ENCODE assay signal across 21 cellular contexts in the genomic region with DNA sequence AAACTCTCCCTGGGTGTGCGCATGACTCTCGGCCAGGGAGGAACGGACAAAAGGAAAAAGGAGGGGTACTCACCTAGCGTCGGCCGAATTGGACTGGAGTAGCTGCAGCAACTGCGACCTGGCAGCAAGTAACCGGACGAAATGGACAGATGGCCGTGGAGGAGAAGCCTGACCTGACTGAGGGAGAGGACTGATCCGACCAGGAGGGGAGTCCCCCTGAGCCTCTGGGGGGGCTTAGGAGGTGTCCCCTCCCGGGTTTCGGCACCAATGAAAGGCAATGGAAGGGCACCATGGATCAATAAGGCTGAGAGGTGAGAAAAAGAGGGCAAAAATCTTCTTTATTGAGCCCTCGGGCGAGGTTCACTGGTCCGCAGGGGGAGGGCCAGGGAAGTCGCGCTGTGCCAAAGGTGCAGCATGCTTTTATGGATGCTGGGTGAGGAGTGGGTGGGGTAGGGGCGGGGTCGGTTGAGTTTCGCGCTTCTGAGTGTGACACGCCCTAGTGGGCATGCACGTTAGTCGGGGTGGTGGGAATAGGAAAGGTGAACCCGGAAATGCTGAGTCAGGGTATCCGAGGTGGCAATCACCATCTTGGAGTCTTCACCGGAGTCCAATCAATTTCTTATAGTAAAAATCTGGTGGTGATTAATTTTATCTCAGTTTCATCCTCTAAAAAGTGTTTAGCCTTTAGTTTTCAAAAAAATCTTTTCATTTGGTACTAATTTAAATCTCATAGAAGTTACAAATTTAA.
"Had no signal": no experiment of that assay in that cellular context is flagged by ENCODE, and none has a peak within 500 bp of the region (broad histone marks: within the 10 kb centered on the region; RNA-seq: fewer than 3 reads in every experiment).

No MANE protein-coding gene starts in this region.

- H3K9me3 ChIP-seq: lower lobe of right lung, prostate gland, thoracic aorta, upper lobe of right lung, uterus had no signal

- FAIRE-seq: endometrium, frontal cortex, keratinocyte had no signal

- H3K27ac ChIP-seq: lower lobe of right lung, prostate gland, right atrium auricular region, sigmoid colon, thoracic aorta, tibial nerve, upper lobe of right lung had no signal

- H3K36me3 ChIP-seq: lower lobe of right lung, prostate gland, right atrium auricular region, sigmoid colon, thoracic aorta, tibial nerve, upper lobe of right lung, uterus had no signal

- H3K27me3 ChIP-seq: right atrium auricular region, sigmoid colon, tibial nerve, upper lobe of right lung, uterus had no signal

- DNase-seq: cortex of kidney; effector memory CD8-positive, alpha-beta T cell; erythroblast; hypothalamus; left ventricle myocardium superior; lower lobe of right lung; naive thymus-derived CD8-positive, alpha-beta T cell; nephron progenitor cell; nucleus accumbens; sigmoid colon; stimulated activated CD4-positive, alpha-beta T cell treated with anti-CD3 and anti-CD28 coated beads, Interleukin-4, amount 100 ng/mL, for 4 hours; stimulated activated naive B cell treated with anti-CD40 and anti-IgM and Interleukin-4, amounts not matched to agents 10 μg/mL and 1 μg/mL and 100 μg/mL, for 72 hours; upper lobe of right lung; uterus had no signal

- H3K4me1 ChIP-seq: lower lobe of right lung, prostate gland, right atrium auricular region, sigmoid colon, tibial nerve, upper lobe of right lung, uterus had no signal

- H3K4me3 ChIP-seq: lower lobe of right lung, prostate gland, right atrium auricular region, sigmoid colon, thoracic aorta, tibial nerve, upper lobe of right lung, uterus had no signal

- ATAC-seq: effector memory CD8-positive, alpha-beta T cell; left ventricle myocardium superior; lower lobe of right lung; naive thymus-derived CD8-positive, alpha-beta T cell; stimulated activated naive B cell treated with anti-CD40 and anti-IgM and Interleukin-4, amounts not matched to agents 10 μg/mL and 1 μg/mL and 100 μg/mL, for 72 hours; upper lobe of right lung had no signal
